Comparison of ENCODE assay signal across 1 cellular context in the genomic region with DNA sequence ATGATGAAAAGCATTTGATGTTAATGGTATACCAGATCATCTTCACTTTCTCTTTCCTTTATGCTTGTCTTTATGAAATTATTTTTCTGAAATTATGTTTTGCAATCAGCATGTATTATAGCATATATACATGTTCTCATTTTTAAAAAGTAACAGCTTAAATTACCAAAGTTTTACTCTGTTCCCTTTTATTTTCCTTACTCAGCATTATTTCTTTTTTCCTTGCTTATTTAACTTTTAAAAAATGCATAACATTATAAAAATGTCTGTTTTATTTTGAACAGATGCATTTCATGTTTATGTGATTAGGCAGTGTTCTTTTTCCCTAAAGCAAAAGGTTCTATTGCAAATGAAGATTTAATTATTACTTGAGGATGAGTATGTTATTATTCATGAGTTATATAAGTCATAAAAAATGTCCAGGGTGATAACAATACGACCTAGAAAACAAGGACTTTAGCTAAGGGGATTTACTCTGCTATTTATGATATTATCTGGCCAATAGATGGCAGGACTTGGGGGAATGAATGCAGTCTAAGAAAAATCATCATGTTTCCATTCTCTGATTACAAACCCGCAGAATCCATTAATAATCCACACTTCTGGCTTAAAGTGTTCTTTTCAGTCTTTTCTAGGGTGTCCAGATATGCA.
TF ChIP-seq lines count a peak whose summit lies in the region.

No MANE protein-coding gene starts in this region.

TF ChIP-seq in IMR-90, 13 proteins besides CTCF, POLR2A, EP300 and RAD21:
- TF ChIP-seq MAZ (IDR thresholded peaks at IDR 0.05; ENCODE audit: borderline replicate concordance, low read depth, low read length) (no peak), CEBPB (IDR thresholded peaks at IDR 0.05; ENCODE audit: low read depth, low read length) (no peak), MAFK (IDR thresholded peaks at IDR 0.05; ENCODE audit: low read depth, low read length) (peak; percentile 99)
TF ChIP-seq in IMR-90: peak in this region for 1.
